ENCODE assay signal across 5 cellular contexts in genomic region chr10:83225781-83226180, GRCh38.
"Had no signal": no experiment of that assay in that cellular context is flagged by ENCODE, and none has a peak within 500 bp of the region (broad histone marks: within the 10 kb centered on the region; RNA-seq: fewer than 3 reads in every experiment).

No MANE protein-coding gene starts in this region.

- DNase-seq: GM23248, GOT3, H7, HFFc6, IMR-90 had no signal
